Comparison of ENCODE assay signal across 8 cellular contexts in the genomic region with DNA sequence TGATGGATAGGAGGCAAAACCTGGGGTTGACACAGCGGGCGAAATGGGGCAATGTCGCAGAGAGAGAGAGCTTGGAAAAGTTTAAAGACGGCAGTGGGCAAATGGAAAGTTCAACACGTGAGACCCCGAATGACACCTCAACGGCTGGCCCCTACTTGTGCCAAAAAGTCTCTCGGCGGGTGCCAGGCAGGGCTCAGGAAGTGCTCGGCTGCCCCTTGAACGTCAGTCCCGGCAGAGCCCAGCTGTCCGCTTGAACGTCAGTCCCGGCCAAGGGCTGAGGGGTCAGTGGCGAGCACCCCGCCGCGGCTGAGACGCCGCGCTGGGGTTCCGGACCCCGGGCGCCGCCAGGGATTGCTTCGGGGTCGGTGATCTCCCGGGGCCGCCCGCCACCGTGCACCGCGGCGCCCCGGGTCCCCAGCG. TPM values are rescaled to one million over a fixed set of nuclear protein-coding genes. Genes with fewer than 3 reads are reported as not detected.
DNase-seq lines count a peak whose midpoint lies in the region; ATAC-seq and TF ChIP-seq lines count a peak whose summit lies in the region.

No MANE protein-coding gene starts in this region.

- H3K79me1 ChIP-seq in mesendoderm (ENCODE audit: low read length) = peaks cover 2% of the 10 kb centered on the region

- DNase-seq in AG08395 (ENCODE audit: low spot score) = peak; percentile 53
- DNase-seq in T follicular helper cell (ENCODE audit: low read depth) = peak; percentile 3
- DNase-seq in mesendoderm = peak; percentile 61
- DNase-seq in type B pancreatic cell (ENCODE audit: extremely low spot score, unreplicated experiment) = no peak
- no peak for DNase-seq in stimulated activated naive CD4-positive, alpha-beta T cell treated with Interleukin-2 at 50 U/mL for 16 hours (lab: John Stamatoyannopoulos, UW)

- ATAC-seq in GM18517 (IDR thresholded peaks at IDR 0.05; ENCODE audit: unreplicated experiment) = peak; percentile 41
- peak; percentile 37 for ATAC-seq in HG03039 (IDR thresholded peaks at IDR 0.05; ENCODE audit: unreplicated experiment)

- H3K4me3 Mint-ChIP-seq in type B pancreatic cell = peak overlapping the region; percentile 95

- H4K5ac ChIP-seq in mesendoderm (ENCODE audit: low read length) = no peak overlapping the region

- no peak overlapping the region for H2BK5ac ChIP-seq in mesendoderm (ENCODE audit: low read length)

- H3K4me3 ChIP-seq in endocrine pancreas (ENCODE audit: control insufficient read depth, insufficient read depth, low read length) (peak overlapping the region; percentile 11), mesendoderm (ENCODE audit: low read length) (peak overlapping the region; percentile 63)

- H3K36me3 Mint-ChIP-seq in type B pancreatic cell = peaks cover 5% of the 10 kb centered on the region

- TF ChIP-seq CTCF in type B pancreatic cell (conservative IDR thresholded peaks at IDR 0.05) = no peak

- H3K9ac ChIP-seq in endocrine pancreas (ENCODE audit: control insufficient read depth, insufficient read depth, low read length) (peak overlapping the region; percentile 89), mesendoderm (ENCODE audit: low read length) (peak overlapping the region; percentile 83)

- peak overlapping the region; percentile 88 for H3K27ac ChIP-seq in mesendoderm (ENCODE audit: low read depth, low read length)

- H3K27me3 ChIP-seq in endocrine pancreas (ENCODE audit: control insufficient read depth, insufficient read depth, low read length) (no peaks in the 10 kb centered on the region), mesendoderm (ENCODE audit: insufficient read depth, low read length, poor library complexity) (no peaks in the 10 kb centered on the region)

- peak overlapping the region; percentile 57 for H3K4me2 ChIP-seq in mesendoderm (ENCODE audit: low read length)

- H3K27ac Mint-ChIP-seq in type B pancreatic cell = peak overlapping the region; percentile 73

- peak overlapping the region; percentile 21 for H2BK120ac ChIP-seq in mesendoderm (ENCODE audit: low read depth, low read length)

- no peak overlapping the region for H2AK5ac ChIP-seq in mesendoderm (ENCODE audit: low read length)

- H3K23ac ChIP-seq in mesendoderm (ENCODE audit: low read length) = no peak overlapping the region

- peak overlapping the region; percentile 89 for H3K18ac ChIP-seq in mesendoderm (ENCODE audit: low read length)

- no peaks in the 10 kb centered on the region for H3K9me3 ChIP-seq in endocrine pancreas (ENCODE audit: control insufficient read depth, low read length)

- H3K79me2 ChIP-seq in mesendoderm (ENCODE audit: control insufficient read depth, insufficient read depth, low read length) = no peaks in the 10 kb centered on the region

- H3K36me3 ChIP-seq in endocrine pancreas (ENCODE audit: control insufficient read depth, insufficient read depth, low read length) (no peaks in the 10 kb centered on the region), mesendoderm (ENCODE audit: control insufficient read depth, insufficient read depth, low read length) (no peaks in the 10 kb centered on the region)

- H3K4me1 ChIP-seq in endocrine pancreas (ENCODE audit: control insufficient read depth, insufficient read depth, low read length) = peaks cover 8% of the 10 kb centered on the region
- H3K4me1 ChIP-seq in mesendoderm (ENCODE audit: control insufficient read depth, low read depth, low read length) = peaks cover 14% of the 10 kb centered on the region

- no CpG with 5 or more reads among the region's 37 CpGs for WGBS in mesendoderm (ENCODE audit: extremely low coverage, insufficient coverage, low lambda C conversion rate)

- H3K9me3 Mint-ChIP-seq in type B pancreatic cell = no peaks in the 10 kb centered on the region

- peaks cover 19% of the 10 kb centered on the region for H3K4me1 Mint-ChIP-seq in type B pancreatic cell (ENCODE audit: unreplicated experiment)

- peaks cover 7% of the 10 kb centered on the region for H3K27me3 Mint-ChIP-seq in type B pancreatic cell

- peak overlapping the region; percentile 97 for H3K56ac ChIP-seq in mesendoderm (ENCODE audit: low read length)

- no peak overlapping the region for H2BK15ac ChIP-seq in mesendoderm (replicated peaks; ENCODE audit: low read depth)

- peak overlapping the region; percentile 77 for H4K8ac ChIP-seq in mesendoderm (ENCODE audit: low read depth, low read length)

- peak overlapping the region; percentile 57 for H3K4ac ChIP-seq in mesendoderm (ENCODE audit: low read depth, low read length)

RNA-seq across cellular contexts. Expression of a gene that starts 0.6 kb away (rescaled TPM):
- 87.2 TPM for polyA plus RNA-seq in mesendoderm (2013, experiment 1 of 2)
- polyA plus RNA-seq in mesendoderm (2013, experiment 2 of 2) = 82.9 TPM
- total RNA-seq in type B pancreatic cell (ENCODE audit: low replicate concordance) = 4.5 and 8.4 TPM in 2 replicates

RNA-seq across cellular contexts. Expression of a gene that starts 39.3 kb away (rescaled TPM):
- 10.9 TPM for polyA plus RNA-seq in mesendoderm (2013, experiment 1 of 2)
- 11.2 TPM for polyA plus RNA-seq in mesendoderm (2013, experiment 2 of 2)
- total RNA-seq in type B pancreatic cell (ENCODE audit: low replicate concordance) = 34.6 and 47.6 TPM in 2 replicates

Comparison
In these comparisons a context has a peak if more than half of its experiments do, and no peak if none do; other contexts are left out.
1. DNase-seq: peak in AG08395 (single experiment), T follicular helper cell (single experiment) and mesendoderm (single experiment); none in type B pancreatic cell (single experiment) and stimulated activated naive CD4-positive, alpha-beta T cell treated with Interleukin-2 at 50 U/mL for 16 hours (single experiment).